In the genomic region with DNA sequence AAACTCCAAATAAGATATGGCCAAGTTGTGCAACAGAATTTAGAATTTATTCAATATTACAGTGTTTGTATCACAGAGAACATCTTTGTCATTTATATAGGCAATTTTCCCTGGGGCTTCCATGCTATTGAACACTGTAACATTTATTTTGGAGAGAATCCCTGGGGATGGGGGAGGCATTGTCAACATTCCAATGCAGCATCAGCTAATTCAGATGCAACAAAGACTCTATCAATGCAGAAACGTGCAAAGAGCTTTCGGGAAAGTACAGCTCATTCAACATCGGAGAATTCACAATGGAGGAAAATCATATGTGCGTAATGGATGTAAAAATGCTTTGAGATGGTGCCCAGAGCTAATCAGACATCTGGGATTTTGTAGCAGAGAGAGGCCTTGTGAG, we compare ENCODE assay signal across 16 cellular contexts.
"Had no signal": no experiment of that assay in that cellular context is flagged by ENCODE, and none has a peak within 500 bp of the region (broad histone marks: within the 10 kb centered on the region; RNA-seq: fewer than 3 reads in every experiment).

No MANE protein-coding gene starts in this region.

- H3K36me3 Mint-ChIP-seq: activated naive CD8-positive, alpha-beta T cell treated with anti-CD3 and anti-CD28 coated beads for 36 hours; immature natural killer cell; natural killer cell had no signal

- H3K4me1 Mint-ChIP-seq: activated CD4-positive, alpha-beta T cell treated with anti-CD3 and anti-CD28 coated beads for 36 hours; activated naive CD8-positive, alpha-beta T cell treated with anti-CD3 and anti-CD28 coated beads for 36 hours; immature natural killer cell; natural killer cell had no signal

- H3K9me3 Mint-ChIP-seq: activated naive CD8-positive, alpha-beta T cell treated with anti-CD3 and anti-CD28 coated beads for 36 hours; immature natural killer cell; natural killer cell had no signal

- H3K4me3 ChIP-seq: gastroesophageal sphincter, heart left ventricle, tibial artery had no signal

- H3K36me3 ChIP-seq: gastroesophageal sphincter, heart left ventricle, tibial artery had no signal

- H3K27ac ChIP-seq: gastroesophageal sphincter, heart left ventricle, tibial artery had no signal

- DNase-seq: activated CD4-positive, alpha-beta T cell treated with anti-CD3 and anti-CD28 coated beads for 36 hours; activated CD4-positive, alpha-beta T cell treated with anti-CD3 and anti-CD28 coated beads, Interleukin-2, amount 50 U/mL, for 48 hours; activated naive CD4-positive, alpha-beta T cell; activated naive CD8-positive, alpha-beta T cell treated with anti-CD3 and anti-CD28 coated beads for 36 hours; amniotic stem cell; erythroblast; heart left ventricle; immature natural killer cell; mesendoderm; natural killer cell; nucleus accumbens; stimulated activated CD4-positive, alpha-beta T cell treated with anti-CD3 and anti-CD28 coated beads, Interleukin-1b, Interleukin-23, amount 100 ng/mL, for 48 hours; stimulated activated CD8-positive, alpha-beta memory T cell treated with anti-CD3 and anti-CD28 coated beads, Interleukin-4, amount 100 ng/mL, for 48 hours; stimulated activated naive CD4-positive, alpha-beta T cell; tibial artery had no signal

- H3K4me3 Mint-ChIP-seq: activated CD4-positive, alpha-beta T cell treated with anti-CD3 and anti-CD28 coated beads for 36 hours; activated naive CD8-positive, alpha-beta T cell treated with anti-CD3 and anti-CD28 coated beads for 36 hours; immature natural killer cell; natural killer cell had no signal

- H3K27ac Mint-ChIP-seq: activated CD4-positive, alpha-beta T cell treated with anti-CD3 and anti-CD28 coated beads for 36 hours; activated naive CD8-positive, alpha-beta T cell treated with anti-CD3 and anti-CD28 coated beads for 36 hours; immature natural killer cell; natural killer cell had no signal

- H3K9me3 ChIP-seq: gastroesophageal sphincter, heart left ventricle, tibial artery had no signal

- H3K4me1 ChIP-seq: heart left ventricle, tibial artery had no signal
